8 cellular contexts compared by ENCODE assay signal in genomic region chr2:118239284-118239683, GRCh38.
"Had no signal": no experiment of that assay in that cellular context is flagged by ENCODE, and none has a peak within 500 bp of the region (broad histone marks: within the 10 kb centered on the region; RNA-seq: fewer than 3 reads in every experiment).

No MANE protein-coding gene starts in this region.

- H3K4me3 ChIP-seq: GM23248, HAP-1, K562 had no signal

- H3K27ac ChIP-seq: GM23248 had no signal

- ATAC-seq: HCT116, K562 had no signal

- H3K9me3 ChIP-seq: HAP-1 had no signal

- H3K36me3 ChIP-seq: HAP-1 had no signal

- DNase-seq: GM23248, GOT3, H7, HFFc6, IMR-90 had no signal

- H3K4me1 ChIP-seq: HAP-1 had no signal
